9 cellular contexts compared by ENCODE assay signal in the genomic region with DNA sequence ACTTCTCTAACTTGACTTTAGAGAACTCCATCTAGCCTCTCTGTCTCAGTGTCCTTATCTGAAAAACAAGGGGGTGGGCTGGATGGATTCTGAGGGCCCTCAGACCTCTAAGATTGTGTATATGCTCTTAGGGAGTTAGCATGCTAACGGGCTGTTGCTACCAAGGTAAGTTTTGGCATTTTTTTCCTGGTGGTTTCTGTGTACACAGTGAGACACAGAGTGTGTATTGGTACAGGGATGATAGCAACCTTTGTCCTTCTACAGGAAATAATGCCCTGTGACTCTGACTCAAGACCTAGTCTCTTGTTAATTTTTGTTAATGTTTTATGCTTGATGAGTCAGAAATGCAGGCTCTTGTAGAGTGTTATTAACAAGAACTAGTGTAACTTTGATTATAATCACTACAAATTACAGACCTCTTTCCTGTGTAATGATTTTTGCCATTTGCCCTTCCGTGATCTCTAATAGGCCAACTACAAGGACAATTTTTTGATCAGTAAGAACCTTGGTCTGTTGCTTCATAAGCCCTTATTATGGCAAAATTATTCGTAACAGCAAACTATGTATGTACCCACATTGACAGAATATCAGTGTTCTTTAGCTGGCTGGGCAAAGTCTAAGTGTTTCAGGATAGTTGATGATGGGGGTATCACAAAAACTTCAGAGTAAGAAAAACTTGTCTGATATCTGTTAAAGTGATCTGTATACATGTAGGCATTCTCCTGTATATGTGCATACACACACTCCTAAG.
DNase-seq lines count a peak whose midpoint lies in the region; ATAC-seq, FAIRE-seq and TF ChIP-seq lines count a peak whose summit lies in the region.
"Had no signal": no experiment of that assay in that cellular context is flagged by ENCODE, and none has a peak within 500 bp of the region (broad histone marks: within the 10 kb centered on the region; RNA-seq: fewer than 3 reads in every experiment).

No MANE protein-coding gene starts in this region.

- H3K18ac ChIP-seq in neuronal stem cell (ENCODE audit: low read length) = no peak overlapping the region

- no peak overlapping the region for H2BK12ac ChIP-seq in neuronal stem cell (ENCODE audit: low read length)

- peak overlapping the region; percentile 51 to 81 (median 60) for H3K27ac ChIP-seq in body of pancreas
- H3K27ac ChIP-seq in pancreas = peak overlapping the region in 2 of 4 donors; percentile 75 to 86
- no peak overlapping the region for H3K27ac ChIP-seq in neuronal stem cell (replicated peaks; ENCODE audit: low read length)
- no peak overlapping the region for H3K27ac ChIP-seq in GM23338 (ENCODE audit: low read depth)

- H4K91ac ChIP-seq in neuronal stem cell (ENCODE audit: low read depth, low read length, poor library complexity) = no peak overlapping the region

- H3K4me1 ChIP-seq in body of pancreas (peaks cover 32% of the 10 kb centered on the region), pancreas (peaks cover 10 to 29% (median 11%) of the 10 kb centered on the region in 3 donors), neuronal stem cell (ENCODE audit: control insufficient read depth in 2 of 2, insufficient read depth in 1 of 2, low read depth in 1 of 2, low read length in 2 of 2) (peaks cover 0 to 3% of the 10 kb centered on the region in 2 donors), GM23338 (ENCODE audit: insufficient read depth) (peaks cover 4% of the 10 kb centered on the region; the same call in 1 of the 2 replicates)

- H3K27ac Mint-ChIP-seq in GM23338 = no peak overlapping the region

- no peak overlapping the region for H3K23ac ChIP-seq in neuronal stem cell (ENCODE audit: low read depth, low read length, poor library complexity)

- H2BK15ac ChIP-seq in neuronal stem cell (ENCODE audit: low read length) = no peak overlapping the region

- TF ChIP-seq CTCF in body of pancreas (IDR thresholded peaks at IDR 0.05) (no peak), pancreas (IDR thresholded peaks at IDR 0.05) (no peak), GM23338 (conservative IDR thresholded peaks at IDR 0.05; ENCODE audit: low read depth in 2 of 2) (no peak)

- H3K4me2 ChIP-seq in neuronal stem cell (ENCODE audit: insufficient read depth, low read length, poor library complexity, severe bottlenecking) (no peak overlapping the region), GM23338 (no peak overlapping the region)

- H3K9me3 ChIP-seq in body of pancreas (no peaks in the 10 kb centered on the region), pancreas (no peaks in the 10 kb centered on the region), neuronal stem cell (replicated peaks in 1 of 2; ENCODE audit: control insufficient read depth in 2 of 2, insufficient read depth in 1 of 2, low read depth in 1 of 2, low read length in 2 of 2) (no peaks in the 10 kb centered on the region)

- no peaks in the 10 kb centered on the region for H3F3A ChIP-seq in GM23338 (replicated peaks; ENCODE audit: low read depth)

- H3K4me1 Mint-ChIP-seq in GM23338 = peaks cover 18% of the 10 kb centered on the region; the same call in 2 of the 3 replicates

- H3K4me3 ChIP-seq in body of pancreas (no peak overlapping the region), pancreas (no peak overlapping the region), neuronal stem cell (ENCODE audit: low read length in 2 of 2) (no peak overlapping the region), GM23338 (no peak overlapping the region)
- H3K4me3 ChIP-seq: skin epidermis had no signal

- no peak overlapping the region for H3K9ac ChIP-seq in neuronal stem cell (ENCODE audit: low read depth, low read length, poor library complexity)

- H4K20me1 ChIP-seq in GM23338 (replicated peaks; ENCODE audit: insufficient read depth) = peaks cover 10% of the 10 kb centered on the region

- H3K9me3 Mint-ChIP-seq in GM23338 = no peaks in the 10 kb centered on the region

- H3K27me3 Mint-ChIP-seq in GM23338 (ENCODE audit: insufficient read depth, low read depth, poor library complexity) = peaks cover 3% of the 10 kb centered on the region

- no peak overlapping the region for H3K14ac ChIP-seq in neuronal stem cell (ENCODE audit: low read length)

- no peaks in the 10 kb centered on the region for H3K9me2 ChIP-seq in GM23338 (ENCODE audit: insufficient read depth)

- no peaks in the 10 kb centered on the region for H3K36me3 Mint-ChIP-seq in GM23338 (ENCODE audit: low read depth)

- no peak for TF ChIP-seq POLR2A in body of pancreas (IDR thresholded peaks at IDR 0.05)

- no peak overlapping the region for H3K4ac ChIP-seq in neuronal stem cell (ENCODE audit: low read length)

- ATAC-seq in GM19023 (IDR thresholded peaks at IDR 0.05; ENCODE audit: unreplicated experiment) (peak; percentile 69), HG02981 (IDR thresholded peaks at IDR 0.05; ENCODE audit: unreplicated experiment) (peak; percentile 72), body of pancreas (peak; percentile 88), pancreas (peak; percentile 76 to 89 (median 84)), GM23338 (no peak), HG03039 (IDR thresholded peaks at IDR 0.05; ENCODE audit: unreplicated experiment) (no peak)

- H3K4me3 Mint-ChIP-seq in GM23338 = no peak overlapping the region

- intact Hi-C loops in body of pancreas (cut with DNase I) = no loop called here
- intact Hi-C loops in pancreas (cut with DNase I) = no loop called here

- H3K27me3 ChIP-seq in body of pancreas (no peaks in the 10 kb centered on the region), pancreas (no peaks in the 10 kb centered on the region), neuronal stem cell (ENCODE audit: control insufficient read depth in 3 of 3, insufficient read depth in 3 of 3, low read depth in 1 of 3, low read length in 3 of 3) (no peaks in the 10 kb centered on the region), GM23338 (ENCODE audit: insufficient read depth) (no peaks in the 10 kb centered on the region)

- 48 to 50% methylated on average over 3 of the region's 3 CpGs for WGBS in body of pancreas, 2 donors
- 52% methylated on average over 3 of the region's 3 CpGs for WGBS in pancreas, 2 donors
- no CpG with 5 or more reads among the region's 3 CpGs for WGBS in neuronal stem cell (ENCODE audit: extremely low coverage in 2 of 2, insufficient read length in 2 of 2, insufficient replicate concordance in 1 of 2), 2 donors

- peaks cover 4% of the 10 kb centered on the region; the same call in 1 of the 2 replicates for H3K79me2 ChIP-seq in GM23338 (replicated peaks; ENCODE audit: insufficient read depth)

- no peaks in the 10 kb centered on the region for H3K36me3 ChIP-seq in body of pancreas (replicated peaks in 1 of 2; ENCODE audit: insufficient read depth in 1 of 2, low read depth in 2 of 2)
- H3K36me3 ChIP-seq in pancreas = no peaks in the 10 kb centered on the region
- no peaks in the 10 kb centered on the region for H3K36me3 ChIP-seq in neuronal stem cell (replicated peaks in 1 of 2; ENCODE audit: control insufficient read depth in 2 of 2, insufficient read depth in 2 of 2, low read length in 2 of 2)
- no peaks in the 10 kb centered on the region for H3K36me3 ChIP-seq in GM23338 (ENCODE audit: insufficient read depth)

- FAIRE-seq in pancreas (lab: Jason Lieb, UNC) = no peak

- H2BK120ac ChIP-seq in neuronal stem cell (ENCODE audit: low read depth, low read length) = no peak overlapping the region

- H2BK5ac ChIP-seq in neuronal stem cell (ENCODE audit: low read length) = no peak overlapping the region

- no peak overlapping the region for H2AFZ ChIP-seq in neuronal stem cell (ENCODE audit: low read length)
- H2AFZ ChIP-seq in GM23338 = no peak overlapping the region

- H2AK5ac ChIP-seq in neuronal stem cell (ENCODE audit: low read depth, low read length) = no peak overlapping the region

- H3K79me1 ChIP-seq in neuronal stem cell (ENCODE audit: low read depth, low read length) = no peaks in the 10 kb centered on the region

- DNase-seq in body of pancreas (peak in 2 of 4 donors; percentile 37 to 40), pancreas (no peak), NCI-H187 (lab: John Stamatoyannopoulos, UW) (no peak), neuronal stem cell (ENCODE audit: low spot score) (no peak), GM23338 (ENCODE audit: low spot score) (no peak)

- H4K8ac ChIP-seq in neuronal stem cell (ENCODE audit: low read depth, low read length) = no peak overlapping the region

TF ChIP-seq in GM23338, 12 proteins besides CTCF, POLR2A, EP300 and RAD21:
- no peak for TF ChIP-seq REST (IDR thresholded peaks at IDR 0.05; ENCODE audit: unreplicated experiment)

Comparison
In these comparisons a context has a peak if more than half of its experiments do, and no peak if none do; other contexts are left out.
1. ATAC-seq: peak in GM19023 (single experiment), HG02981 (single experiment), body of pancreas (single experiment) and pancreas (4 of 4); none in GM23338 (single experiment) and HG03039 (single experiment).
2. H3K27ac ChIP-seq: peak in body of pancreas (4 of 4); none in neuronal stem cell (single experiment) and GM23338 (single experiment).